In genomic region chr1:224736619-224737352, GRCh38 we compare ENCODE assay signal across 8 cellular contexts.
DNase-seq lines count a peak whose midpoint lies in the region; ATAC-seq and TF ChIP-seq lines count a peak whose summit lies in the region.

No MANE protein-coding gene starts in this region.

- no peaks in the 10 kb centered on the region for H3K36me3 ChIP-seq in vagina

- no peak for TF ChIP-seq POLR2A in vagina (IDR thresholded peaks at IDR 0.05)

- DNase-seq in GM04503 (ENCODE audit: low read depth): peak; percentile 30
- peak; percentile 11 to 50 for DNase-seq in HL-60 (ENCODE audit: low read depth in 1 of 2, low spot score in 1 of 2)
- DNase-seq in Right ventricle myocardium superior: peak; percentile 46
- DNase-seq in vagina (ENCODE audit: extremely low spot score in 2 of 2): no peak
- no peak for DNase-seq in NCI-H748 (lab: John Stamatoyannopoulos, UW; ENCODE audit: unreplicated experiment)
- DNase-seq in NCI-H2196 (lab: John Stamatoyannopoulos, UW; ENCODE audit: unreplicated experiment): no peak
- DNase-seq in SIG-M5 (lab: John Stamatoyannopoulos, UW): no peak

- intact Hi-C loops in Right ventricle myocardium superior (cut with DNase I) (no loop called here), vagina (cut with DNase I) (no loop called here)

- peak; percentile 37 for ATAC-seq in GM21526 (IDR thresholded peaks at IDR 0.05; ENCODE audit: low FRiP score, unreplicated experiment)
- peak; percentile 38 for ATAC-seq in Right ventricle myocardium superior (ENCODE audit: poor library complexity)

- H3K4me1 ChIP-seq in vagina: peaks cover 27% of the 10 kb centered on the region

- H3K27ac ChIP-seq in HL-60 (replicated peaks) (no peak overlapping the region), vagina (peak overlapping the region; percentile 59)

- no peak overlapping the region for H3K4me3 ChIP-seq in HL-60 (replicated peaks; ENCODE audit: insufficient read depth, low read length)
- H3K4me3 ChIP-seq in vagina: no peak overlapping the region

- H3K27me3 ChIP-seq in HL-60 (ENCODE audit: insufficient read depth, poor library complexity, severe bottlenecking): no peaks in the 10 kb centered on the region
- no peaks in the 10 kb centered on the region for H3K27me3 ChIP-seq in vagina

- TF ChIP-seq CTCF in HL-60 (IDR thresholded peaks at IDR 0.05; ENCODE audit: insufficient read depth, low read length) (no peak), vagina (IDR thresholded peaks at IDR 0.05) (no peak)

- H3K9me3 ChIP-seq in vagina: no peaks in the 10 kb centered on the region

Comparison
In these comparisons a context has a peak if more than half of its experiments do, and no peak if none do; other contexts are left out.
1. DNase-seq: peak in GM04503 (single experiment), HL-60 (2 of 2) and Right ventricle myocardium superior (single experiment); none in vagina (0 of 2), NCI-H748 (single experiment), NCI-H2196 (single experiment) and SIG-M5 (single experiment).